In genomic region chrX:40418413-40419195, GRCh38 we compare ENCODE assay signal across 12 cellular contexts.
DNase-seq lines count a peak whose midpoint lies in the region; ATAC-seq and TF ChIP-seq lines count a peak whose summit lies in the region.
"Had no signal": no experiment of that assay in that cellular context is flagged by ENCODE, and none has a peak within 500 bp of the region (broad histone marks: within the 10 kb centered on the region; RNA-seq: fewer than 3 reads in every experiment).

No MANE protein-coding gene starts in this region.

- peaks cover 42% of the 10 kb centered on the region for H3K27me3 ChIP-seq in osteoblast (ENCODE audit: insufficient read depth, low read length)
- H3K27me3 ChIP-seq: body of pancreas, esophagus muscularis mucosa, right atrium auricular region had no signal

- peaks cover 12% of the 10 kb centered on the region for H3K4me1 Mint-ChIP-seq in activated naive CD8-positive, alpha-beta T cell treated with anti-CD3 and anti-CD28 coated beads, Interleukin-2, amount 50 U/mL, for 24 hours
- H3K4me1 Mint-ChIP-seq in natural killer cell, result peaks cover 13 to 24% of the 10 kb centered on the region in 2 donors

- H3K9me3 ChIP-seq in osteoblast (ENCODE audit: low read depth, low read length), result no peaks in the 10 kb centered on the region
- H3K9me3 ChIP-seq: A549, body of pancreas, right atrium auricular region had no signal

- no peaks in the 10 kb centered on the region for H3K36me3 ChIP-seq in osteoblast (ENCODE audit: insufficient read depth, low read length)
- H3K36me3 ChIP-seq: esophagus muscularis mucosa, right atrium auricular region had no signal

- H3K4me2 ChIP-seq in osteoblast (ENCODE audit: insufficient read depth, low read length), result no peak overlapping the region
- H3K4me2 ChIP-seq: A549 had no signal

- TF ChIP-seq EP300 in Ishikawa (IDR thresholded peaks at IDR 0.05; ENCODE audit: borderline replicate concordance), result peak; percentile 33; the same call in 1 of the 2 replicates

- H3K27me3 Mint-ChIP-seq in activated naive CD8-positive, alpha-beta T cell treated with anti-CD3 and anti-CD28 coated beads, Interleukin-2, amount 50 U/mL, for 24 hours, result no peaks in the 10 kb centered on the region
- H3K27me3 Mint-ChIP-seq in natural killer cell (ENCODE audit: low read depth in 2 of 2), result peaks cover 5 to 54% of the 10 kb centered on the region in 2 donors

- H3K4me1 ChIP-seq in osteoblast (ENCODE audit: insufficient read depth, low read length), result no peaks in the 10 kb centered on the region
- H3K4me1 ChIP-seq: A549, body of pancreas, esophagus muscularis mucosa, right atrium auricular region had no signal

- no peaks in the 10 kb centered on the region for H4K20me1 ChIP-seq in osteoblast (ENCODE audit: insufficient read depth, low read length)

- H3K27ac Mint-ChIP-seq in activated naive CD8-positive, alpha-beta T cell treated with anti-CD3 and anti-CD28 coated beads, Interleukin-2, amount 50 U/mL, for 24 hours, result no peak overlapping the region
- no peak overlapping the region for H3K27ac Mint-ChIP-seq in natural killer cell

- no peak overlapping the region for H3K4me3 ChIP-seq in osteoblast (ENCODE audit: insufficient read depth, low read length)
- H3K4me3 ChIP-seq: A549, body of pancreas, esophagus muscularis mucosa, right atrium auricular region had no signal

- no peaks in the 10 kb centered on the region for H3K9me3 Mint-ChIP-seq in activated naive CD8-positive, alpha-beta T cell treated with anti-CD3 and anti-CD28 coated beads, Interleukin-2, amount 50 U/mL, for 24 hours
- H3K9me3 Mint-ChIP-seq in natural killer cell, result no peaks in the 10 kb centered on the region

- no peaks in the 10 kb centered on the region for H3K79me2 ChIP-seq in osteoblast (ENCODE audit: insufficient read depth, low read length)

- H3K27ac ChIP-seq in osteoblast (ENCODE audit: low read depth, low read length), result no peak overlapping the region
- H3K27ac ChIP-seq: A549, body of pancreas, esophagus muscularis mucosa, right atrium auricular region had no signal

- H3K36me3 Mint-ChIP-seq in activated naive CD8-positive, alpha-beta T cell treated with anti-CD3 and anti-CD28 coated beads, Interleukin-2, amount 50 U/mL, for 24 hours (ENCODE audit: low read depth), result no peaks in the 10 kb centered on the region
- H3K36me3 Mint-ChIP-seq in natural killer cell, result no peaks in the 10 kb centered on the region

- no peak for TF ChIP-seq CTCF in natural killer cell (IDR thresholded peaks at IDR 0.05)
- TF ChIP-seq CTCF in osteoblast (IDR thresholded peaks at IDR 0.05; ENCODE audit: extremely low read depth, low read depth, low read length), result no peak

- peak; percentile 21 for DNase-seq in SIG-M5 treated with dmso at 0.1 percent for 504 hours (lab: John Stamatoyannopoulos, UW; ENCODE audit: unreplicated experiment)
- DNase-seq in SIG-M5 (lab: John Stamatoyannopoulos, UW), result no peak
- DNase-seq in activated naive CD8-positive, alpha-beta T cell treated with anti-CD3 and anti-CD28 coated beads, Interleukin-2, amount 50 U/mL, for 24 hours, result no peak
- DNase-seq in natural killer cell, result peak; percentile 19
- DNase-seq in COLO829 (ENCODE audit: low spot score), result no peak
- DNase-seq in osteoblast (ENCODE audit: insufficient read length, low spot score, missing footprints), result no peak
- DNase-seq: body of pancreas had no signal

- peak; percentile 20 for ATAC-seq in activated naive CD8-positive, alpha-beta T cell treated with anti-CD3 and anti-CD28 coated beads, Interleukin-2, amount 50 U/mL, for 24 hours
- ATAC-seq in natural killer cell (peak; percentile 58 to 95 (median 69)), HG02840 (IDR thresholded peaks at IDR 0.05; ENCODE audit: low FRiP score, unreplicated experiment) (no peak)
- ATAC-seq: A549, body of pancreas had no signal

- H2AFZ ChIP-seq in osteoblast (ENCODE audit: low read length), result no peak overlapping the region

- H3K4me3 Mint-ChIP-seq in activated naive CD8-positive, alpha-beta T cell treated with anti-CD3 and anti-CD28 coated beads, Interleukin-2, amount 50 U/mL, for 24 hours, result no peak overlapping the region
- no peak overlapping the region for H3K4me3 Mint-ChIP-seq in natural killer cell

- intact Hi-C loops in natural killer cell (cut with micrococcal nuclease), result no loop called here

- 0 out of 2 replicates have a peak, but pooled peaks have one; percentile 9 for TF ChIP-seq RAD21 in Ishikawa (IDR thresholded peaks at IDR 0.05; ENCODE audit: low read depth)

TF ChIP-seq in Ishikawa, 13 proteins besides CTCF, POLR2A, EP300 and RAD21:
- TF ChIP-seq NFIC (IDR thresholded peaks at IDR 0.05) (peak; percentile 46; the same call in 1 of the 2 replicates), YY1 (IDR thresholded peaks at IDR 0.05; ENCODE audit: low read depth) (no peak), USF1 (IDR thresholded peaks at IDR 0.05) (no peak), MAX (IDR thresholded peaks at IDR 0.05) (peak; percentile 64), FOXM1 (IDR thresholded peaks at IDR 0.05; ENCODE audit: borderline replicate concordance, low read depth) (no peak), TEAD4 (IDR thresholded peaks at IDR 0.05) (peak; percentile 10; the same call in 1 of the 2 replicates), TCF12 (IDR thresholded peaks at IDR 0.05; ENCODE audit: low read depth) (0 out of 2 replicates have a peak, but pooled peaks have one; percentile 40)

Comparison
In these comparisons a context has a peak if more than half of its experiments do, and no peak if none do; other contexts are left out.
1. DNase-seq: peak in SIG-M5 treated with dmso at 0.1 percent for 504 hours (single experiment) and natural killer cell (single experiment); none in SIG-M5 (single experiment), activated naive CD8-positive, alpha-beta T cell treated with anti-CD3 and anti-CD28 coated beads, Interleukin-2, amount 50 U/mL, for 24 hours (single experiment), COLO829 (single experiment) and osteoblast (single experiment).